25 cellular contexts compared by ENCODE assay signal in the genomic region with DNA sequence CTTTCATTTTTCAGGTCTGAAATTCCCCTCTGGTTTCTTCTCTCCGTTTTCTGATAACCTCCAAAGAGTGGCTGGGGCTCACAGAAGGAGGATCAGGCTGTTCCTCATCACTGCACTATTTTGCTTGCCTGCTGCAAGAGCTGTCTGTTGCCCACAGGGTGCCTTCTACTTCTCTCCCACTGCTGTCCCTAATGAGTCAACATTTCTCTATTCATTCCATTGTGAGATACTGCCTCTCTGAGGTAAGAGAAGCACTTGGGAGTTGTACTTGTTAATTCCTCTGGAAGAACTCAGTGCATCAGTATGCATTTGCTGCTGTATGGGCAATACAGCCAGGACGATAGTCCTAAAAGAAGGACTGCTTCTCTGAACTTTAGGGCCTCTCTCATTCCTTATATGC. TPM values are rescaled to one million over a fixed set of nuclear protein-coding genes. Genes with fewer than 3 reads are reported as not detected.
DNase-seq lines count a peak whose midpoint lies in the region; TF ChIP-seq lines count a peak whose summit lies in the region.
"Had no signal": no experiment of that assay in that cellular context is flagged by ENCODE, and none has a peak within 500 bp of the region (broad histone marks: within the 10 kb centered on the region; RNA-seq: fewer than 3 reads in every experiment).

No MANE protein-coding gene starts in this region.

- H3K36me3 ChIP-seq in mammary epithelial cell (ENCODE audit: insufficient read depth, low read length): no peaks in the 10 kb centered on the region
- H3K36me3 ChIP-seq: BE2C, esophagus muscularis mucosa, thyroid gland had no signal

- intact Hi-C loops in mammary epithelial cell (cut with micrococcal nuclease): no loop called here

- no peak overlapping the region for H3K4me2 ChIP-seq in mammary epithelial cell (ENCODE audit: insufficient read depth, low read depth, low read length)

- dilution Hi-C loops in mammary epithelial cell (cut with HindIII; ENCODE audit: low sequenced_read_pairs): no loop called here

- H3K4me3 ChIP-seq in NB4 (ENCODE audit: low read depth, low read length) (no peak overlapping the region), mammary epithelial cell (replicated peaks in 1 of 3; ENCODE audit: insufficient read depth in 1 of 3, low read depth in 2 of 3, low read length in 3 of 3) (no peak overlapping the region)
- H3K4me3 ChIP-seq: esophagus muscularis mucosa, thyroid gland had no signal

- H4K20me1 ChIP-seq in mammary epithelial cell (ENCODE audit: insufficient read depth, low read length): no peaks in the 10 kb centered on the region

- no peaks in the 10 kb centered on the region for H3K79me2 ChIP-seq in mammary epithelial cell (ENCODE audit: insufficient read depth, low read length)

- no peak for TF ChIP-seq POLR2A in NB4 (IDR thresholded peaks at IDR 0.05; ENCODE audit: extremely low read depth, insufficient read length)

- 31% methylated on average over 2 of the region's 2 CpGs for WGBS in mammary epithelial cell (ENCODE audit: low coverage, missing lambda C conversion rate)

- H3K9ac ChIP-seq in mammary epithelial cell (ENCODE audit: insufficient read depth, low read length): no peak overlapping the region

- DNase-seq in COLO829 (ENCODE audit: low spot score): peak; percentile 11
- DNase-seq in NB4 (ENCODE audit: low read depth): peak; percentile 1
- peak; percentile 32 for DNase-seq in mammary epithelial cell
- peak; percentile 3 for DNase-seq in iPS-NIHi11 (ENCODE audit: low spot score)
- DNase-seq in NCI-H1436 (lab: John Stamatoyannopoulos, UW): no peak
- no peak for DNase-seq in NOMO-1 (lab: John Stamatoyannopoulos, UW; ENCODE audit: unreplicated experiment in 2 of 2)
- no peak for DNase-seq in COLO668 (lab: John Stamatoyannopoulos, UW; ENCODE audit: unreplicated experiment)
- no peak for DNase-seq in NOMO-1 treated with DMSO at 0.1 percent for 48 hours (lab: John Stamatoyannopoulos, UW; ENCODE audit: unreplicated experiment)
- DNase-seq: activated CD8-positive, alpha-beta memory T cell treated with anti-CD3 and anti-CD28 coated beads, Interleukin-2, amount 10 ng/mL, durations not matched to agents 7 days and 5 days; activated effector memory CD4-positive, alpha-beta T cell treated with anti-CD3 and anti-CD28 coated beads, Interleukin-2, amount 50 U/mL, for 16 hours; amygdala; BE2C; cortex of kidney; hippocampal formation; NCI-H187; NCI-H446; NK-92 treated with Interleukin-12 subunit alpha and Interleukin-12 subunit beta, amount 100 ng/mL, for 24 hours; SHP77; stimulated activated naive B cell treated with anti-CD40 and anti-IgM and Interleukin-4, amounts not matched to agents 10 μg/mL and 1 μg/mL and 100 μg/mL, for 72 hours; T-helper 17 cell; thyroid gland had no signal

- H2AFZ ChIP-seq in mammary epithelial cell (ENCODE audit: low read depth, low read length): no peak overlapping the region

- no peaks in the 10 kb centered on the region for H3K4me1 ChIP-seq in mammary epithelial cell (ENCODE audit: insufficient read depth, low read length)
- H3K4me1 ChIP-seq: BE2C, esophagus muscularis mucosa, thyroid gland had no signal

- TF ChIP-seq CTCF in NB4 (IDR thresholded peaks at IDR 0.05; ENCODE audit: low read depth, low read length) (no peak), mammary epithelial cell (conservative IDR thresholded peaks at IDR 0.05 in 1 of 2, IDR thresholded peaks at IDR 0.05 in 1 of 2; ENCODE audit: extremely low read depth in 1 of 2, insufficient read depth in 1 of 2, low read depth in 1 of 2, low read length in 2 of 2) (peak in 1 of 2 donors; percentile 11)

- CTCF ChIA-PET in mammary epithelial cell (lab: Charles Lee; ENCODE audit: low non-redundant PET): interaction anchor here (0.6 kb wide), 1 partner anchor 51 kb away, joined by 3 read pairs; no protein-coding TSS in a partner anchor

- in situ Hi-C loops in mammary epithelial cell (cut with MboI; ENCODE audit: low sequenced_read_pairs in 2 of 2): no loop called here

- H3K9me3 ChIP-seq in mammary epithelial cell (replicated peaks; ENCODE audit: insufficient read depth, low read length): no peaks in the 10 kb centered on the region
- H3K9me3 ChIP-seq: BE2C, thyroid gland had no signal

- no peaks in the 10 kb centered on the region for H3K27me3 ChIP-seq in mammary epithelial cell (ENCODE audit: insufficient read depth, low read length)
- H3K27me3 ChIP-seq: BE2C, esophagus muscularis mucosa, thyroid gland had no signal

- no TSS peak for BruUV-seq in mammary epithelial cell (replicated peaks; lab: Mats Ljungman, UMichigan)

- H3K27ac ChIP-seq in mammary epithelial cell (ENCODE audit: insufficient read depth, low read depth, low read length): no peak overlapping the region
- H3K27ac ChIP-seq: esophagus muscularis mucosa, thyroid gland had no signal

RNA-seq across cellular contexts. Expression of a gene that starts 34.8 kb away (rescaled TPM):
- total RNA-seq in mammary epithelial cell: not detected
- polyA plus RNA-seq in mammary epithelial cell: not detected
- polyA minus RNA-seq in mammary epithelial cell: not detected
- total RNA-seq: activated CD8-positive, alpha-beta memory T cell treated with anti-CD3 and anti-CD28 coated beads, Interleukin-2, amount 10 ng/mL, durations not matched to agents 7 days and 5 days; esophagus muscularis mucosa; H1; mesothelial cell of epicardium; neural crest cell; T-helper 17 cell; thyroid gland had no signal
- polyA plus RNA-seq: H1 had no signal

Comparison
In these comparisons a context has a peak if more than half of its experiments do, and no peak if none do; other contexts are left out.
1. DNase-seq: peak in COLO829 (single experiment), NB4 (single experiment), mammary epithelial cell (single experiment) and iPS-NIHi11 (single experiment); none in NCI-H1436 (single experiment), NOMO-1 (0 of 2), COLO668 (single experiment) and NOMO-1 treated with DMSO at 0.1 percent for 48 hours (single experiment).